In the genomic region with DNA sequence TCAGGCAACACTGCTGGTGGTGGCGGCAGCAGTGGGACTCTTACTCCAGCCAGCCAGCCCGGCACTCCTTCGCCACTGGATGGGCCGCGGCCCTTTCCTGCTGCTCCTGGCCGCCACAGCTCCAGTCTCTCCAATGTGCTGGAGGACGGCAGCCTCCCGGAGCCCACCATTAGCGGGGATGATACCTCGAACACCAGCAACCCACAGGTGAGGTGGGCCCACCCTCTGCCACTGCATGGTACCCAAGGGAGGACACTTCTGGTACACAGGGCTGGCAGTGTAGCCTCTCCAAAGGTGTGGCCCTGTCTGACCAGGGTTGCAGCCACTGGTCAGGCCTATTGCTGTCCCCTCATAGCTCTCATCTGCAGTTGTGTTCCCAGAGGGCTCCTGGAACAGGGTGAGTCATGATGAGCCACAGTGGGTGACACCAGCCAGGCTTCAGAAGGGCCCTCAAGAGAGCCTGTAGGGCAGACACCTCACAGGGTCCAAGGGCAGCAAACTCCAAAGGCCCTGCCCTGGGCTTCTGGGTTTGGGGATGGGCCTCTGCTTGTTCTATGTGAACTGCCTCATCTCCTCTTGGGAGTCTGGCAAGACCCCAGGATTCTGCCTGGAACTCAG, we compare ENCODE assay signal across 20 cellular contexts. TPM values are rescaled to one million over a fixed set of nuclear protein-coding genes. Genes with fewer than 3 reads are reported as not detected.
DNase-seq lines count a peak whose midpoint lies in the region; ATAC-seq and TF ChIP-seq lines count a peak whose summit lies in the region.
"Had no signal": no experiment of that assay in that cellular context is flagged by ENCODE, and none has a peak within 500 bp of the region (broad histone marks: within the 10 kb centered on the region; RNA-seq: fewer than 3 reads in every experiment).

No MANE protein-coding gene starts in this region.

- TF ChIP-seq EP300 in sigmoid colon (IDR thresholded peaks at IDR 0.05) = no peak

- no peak for TF ChIP-seq POLR2A in sigmoid colon (IDR thresholded peaks at IDR 0.05)

- H3K27me3 ChIP-seq in osteoblast (ENCODE audit: insufficient read depth, low read length) = no peaks in the 10 kb centered on the region
- no peaks in the 10 kb centered on the region for H3K27me3 ChIP-seq in sigmoid colon
- no peaks in the 10 kb centered on the region for H3K27me3 ChIP-seq in smooth muscle cell (ENCODE audit: low read depth)

- intact Hi-C loops in sigmoid colon (cut with DNase I) = loop anchor here (10.0 kb wide), 1 partner anchor 164 kb away; a partner anchor contains a TSS

- 96 to 97% methylated on average over 10 of the region's 10 CpGs for WGBS in sigmoid colon, 2 donors
- WGBS in smooth muscle cell (ENCODE audit: low lambda C conversion rate) = 96% methylated on average over 10 of the region's 10 CpGs

- H4K20me1 ChIP-seq in osteoblast (ENCODE audit: insufficient read depth, low read length) (no peaks in the 10 kb centered on the region), smooth muscle cell (ENCODE audit: low read depth) (no peaks in the 10 kb centered on the region)

- no peak overlapping the region for H2AFZ ChIP-seq in osteoblast (ENCODE audit: low read length)
- no peak overlapping the region for H2AFZ ChIP-seq in smooth muscle cell (ENCODE audit: low read depth)

- TF ChIP-seq CTCF in HFFc6 (IDR thresholded peaks at IDR 0.05) = no peak
- TF ChIP-seq CTCF in osteoblast (IDR thresholded peaks at IDR 0.05; ENCODE audit: extremely low read depth, low read depth, low read length) = no peak
- TF ChIP-seq CTCF in sigmoid colon (IDR thresholded peaks at IDR 0.05) = no peak
- TF ChIP-seq CTCF in smooth muscle cell (IDR thresholded peaks at IDR 0.05; ENCODE audit: borderline replicate concordance, insufficient read depth, poor library complexity, severe bottlenecking) = no peak

- H3K4me2 ChIP-seq in osteoblast (ENCODE audit: insufficient read depth, low read length) (no peak overlapping the region), smooth muscle cell (no peak overlapping the region)

- peak overlapping the region; percentile 24; the same call in 1 of the 2 replicates for H3K27ac Mint-ChIP-seq in HFFc6
- peak overlapping the region; percentile 6 for H3K27ac Mint-ChIP-seq in central memory CD8-positive, alpha-beta T cell (ENCODE audit: low read depth)

- H3K9ac ChIP-seq in smooth muscle cell (ENCODE audit: low read depth) = no peak overlapping the region

- no peak overlapping the region for H3K4me3 Mint-ChIP-seq in HFFc6
- H3K4me3 Mint-ChIP-seq in central memory CD8-positive, alpha-beta T cell = no peak overlapping the region

- no peak overlapping the region for H3K4me3 ChIP-seq in osteoblast (ENCODE audit: insufficient read depth, low read length)
- H3K4me3 ChIP-seq in sigmoid colon = no peak overlapping the region
- H3K4me3 ChIP-seq in smooth muscle cell = no peak overlapping the region

- H3K9me3 Mint-ChIP-seq in HFFc6 = no peaks in the 10 kb centered on the region
- no peaks in the 10 kb centered on the region for H3K9me3 Mint-ChIP-seq in central memory CD8-positive, alpha-beta T cell
- H3K9me3 Mint-ChIP-seq: activated naive CD4-positive, alpha-beta T cell treated with anti-CD3 and anti-CD28 coated beads, Interleukin-2, amount 50 U/mL, for 72 hours; naive B cell had no signal

- H3K4me1 Mint-ChIP-seq in HFFc6 (ENCODE audit: low read depth) = peaks cover 12% of the 10 kb centered on the region
- peaks cover 21% of the 10 kb centered on the region for H3K4me1 Mint-ChIP-seq in central memory CD8-positive, alpha-beta T cell

- H3K4me1 ChIP-seq in osteoblast (ENCODE audit: insufficient read depth, low read length) (no peaks in the 10 kb centered on the region), sigmoid colon (no peaks in the 10 kb centered on the region), smooth muscle cell (ENCODE audit: low read depth) (no peaks in the 10 kb centered on the region)

- H3K36me3 ChIP-seq in osteoblast (ENCODE audit: insufficient read depth, low read length) (no peaks in the 10 kb centered on the region), sigmoid colon (peaks cover 0 to 58% (median 27%) of the 10 kb centered on the region in 4 donors), smooth muscle cell (ENCODE audit: low read depth) (no peaks in the 10 kb centered on the region)

- DNase-seq in DMS53 (lab: John Stamatoyannopoulos, UW) (peak; percentile 3), DMS53 treated with DMSO at 0.1 percent for 48 hours (lab: John Stamatoyannopoulos, UW; ENCODE audit: unreplicated experiment) (no peak), HFFc6 (peak; percentile 58), osteoblast (ENCODE audit: insufficient read length, low spot score, missing footprints) (peak; percentile 90), sigmoid colon (no peak), NCI-H1048 (lab: John Stamatoyannopoulos, UW) (no peak), smooth muscle cell (lab: John Stamatoyannopoulos, UW; ENCODE audit: unreplicated experiment) (no peak)
- DNase-seq in central memory CD8-positive, alpha-beta T cell (ENCODE audit: low spot score in 2 of 2) = no peak
- DNase-seq: Calu3; central memory CD4-positive, alpha-beta T cell; naive B cell; NCI-H1092; NK-92 treated with Interleukin-12 subunit alpha and Interleukin-12 subunit beta, amount 100 ng/mL, for 24 hours; retina; stimulated activated CD4-positive, alpha-beta T cell treated with anti-CD3 and anti-CD28 coated beads, Interleukin-4, amount 100 ng/mL, for 4 hours; stimulated activated naive CD4-positive, alpha-beta T cell treated with Interleukin-2 at 50 U/mL for 16 hours; WERI-Rb-1 had no signal

- H3K9me3 ChIP-seq in osteoblast (ENCODE audit: low read depth, low read length) = no peaks in the 10 kb centered on the region
- no peaks in the 10 kb centered on the region for H3K9me3 ChIP-seq in sigmoid colon
- H3K9me3 ChIP-seq in smooth muscle cell (replicated peaks; ENCODE audit: low read depth) = no peaks in the 10 kb centered on the region

- H3K79me2 ChIP-seq in osteoblast (ENCODE audit: insufficient read depth, low read length) (no peaks in the 10 kb centered on the region), smooth muscle cell (ENCODE audit: low read depth) (no peaks in the 10 kb centered on the region)

- H3K27me3 Mint-ChIP-seq in HFFc6 (ENCODE audit: insufficient read depth) = no peaks in the 10 kb centered on the region
- no peaks in the 10 kb centered on the region for H3K27me3 Mint-ChIP-seq in central memory CD8-positive, alpha-beta T cell
- H3K27me3 Mint-ChIP-seq: naive B cell had no signal

- ATAC-seq in central memory CD8-positive, alpha-beta T cell (replicated peaks; ENCODE audit: extremely low read depth, poor library complexity, severe bottlenecking) = no peak
- ATAC-seq: left colon had no signal

- no peaks in the 10 kb centered on the region for H3K36me3 Mint-ChIP-seq in HFFc6 (ENCODE audit: low read depth)
- H3K36me3 Mint-ChIP-seq in central memory CD8-positive, alpha-beta T cell (ENCODE audit: insufficient read depth) = peaks cover 35% of the 10 kb centered on the region
- H3K36me3 Mint-ChIP-seq: naive B cell had no signal

- no peaks in the 10 kb centered on the region for H3F3A ChIP-seq in smooth muscle cell (ENCODE audit: low read depth)

- no peak overlapping the region for H3K27ac ChIP-seq in osteoblast (ENCODE audit: low read depth, low read length)
- H3K27ac ChIP-seq in sigmoid colon = no peak overlapping the region
- no peak overlapping the region for H3K27ac ChIP-seq in smooth muscle cell (ENCODE audit: low read depth)
- H3K27ac ChIP-seq: 22Rv1, WERI-Rb-1 had no signal

RNA-seq across cellular contexts. Expression of a gene that starts 20.8 kb away (rescaled TPM):
- total RNA-seq in HFFc6 (2021; fragmentation: NEBNext Ultra II Directional; extraction: Animal tissue kit (Norgen Biotek cat#: 25700)) = 1 to 10 TPM; 5.3 to 7.6 (median 5.8) TPM
- total RNA-seq in osteoblast = 2.1 and 4.3 TPM in 2 replicates
- total RNA-seq in sigmoid colon = 10 to 100 TPM in 3 of 4 donors, 1 to 10 TPM in 1; 9.6 to 36.0 (median 13.5) TPM
- polyA plus RNA-seq in sigmoid colon = 10 to 100 TPM in 2 of 3 donors, 1 to 10 TPM in 1; 7.8 to 88.0 (median 11.3) TPM
- 11.0 and 11.9 TPM in 2 replicates for total RNA-seq in smooth muscle cell
- 4.1 and 26.8 TPM in 2 replicates for polyA plus RNA-seq in smooth muscle cell

RNA-seq across cellular contexts. Expression of a gene that starts 23.8 kb away (rescaled TPM):
- total RNA-seq in HFFc6 (2021; fragmentation: NEBNext Ultra II Directional; extraction: Animal tissue kit (Norgen Biotek cat#: 25700)) = 10 to 100 TPM; 21.3 to 27.9 (median 27.2) TPM
- total RNA-seq in osteoblast (17.4 and 20.6 TPM in 2 replicates), sigmoid colon (10 to 100 TPM; 33.1 to 41.0 (median 36.6) TPM), smooth muscle cell (12.5 and 23.9 TPM in 2 replicates)
- polyA plus RNA-seq in sigmoid colon (10 to 100 TPM; 58.9 to 80.9 (median 77.5) TPM), smooth muscle cell (52.4 and 69.0 TPM in 2 replicates)

Comparison
In these comparisons a context has a peak if more than half of its experiments do, and no peak if none do; other contexts are left out.
1. DNase-seq: peak in DMS53 (single experiment), HFFc6 (single experiment) and osteoblast (single experiment); none in DMS53 treated with DMSO at 0.1 percent for 48 hours (single experiment), central memory CD8-positive, alpha-beta T cell (0 of 2), sigmoid colon (single experiment), NCI-H1048 (single experiment) and smooth muscle cell (single experiment).